13 cellular contexts compared by ENCODE assay signal in the genomic region with DNA sequence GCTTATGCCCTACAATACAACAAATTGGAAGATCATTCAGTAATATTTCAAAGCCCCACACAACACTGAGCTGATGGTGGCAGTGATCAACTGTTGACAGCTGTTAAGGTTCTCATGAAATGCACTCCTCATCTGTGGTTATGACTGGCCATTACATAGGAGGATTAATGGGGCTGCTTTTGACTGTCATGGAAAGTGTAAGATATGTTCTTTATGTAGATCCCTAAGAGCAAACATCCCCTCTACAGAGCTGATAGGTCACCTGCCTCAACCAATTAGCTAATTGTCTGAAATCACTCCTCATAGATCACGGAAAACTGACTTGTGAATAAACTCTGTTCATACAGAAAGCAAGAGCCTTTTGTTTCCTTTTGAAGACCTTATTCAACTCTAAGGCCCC.
DNase-seq lines count a peak whose midpoint lies in the region; ATAC-seq, FAIRE-seq and TF ChIP-seq lines count a peak whose summit lies in the region.
"Had no signal": no experiment of that assay in that cellular context is flagged by ENCODE, and none has a peak within 500 bp of the region (broad histone marks: within the 10 kb centered on the region; RNA-seq: fewer than 3 reads in every experiment).

No MANE protein-coding gene starts in this region.

- H2BK5ac ChIP-seq in neuronal stem cell (ENCODE audit: low read length) = no peak overlapping the region

- H3K18ac ChIP-seq in neuronal stem cell (ENCODE audit: low read length) = no peak overlapping the region

- H3K9me3 ChIP-seq in neuronal stem cell (replicated peaks in 1 of 2; ENCODE audit: control insufficient read depth in 2 of 2, insufficient read depth in 1 of 2, low read depth in 1 of 2, low read length in 2 of 2) (peaks cover 0 to 9% of the 10 kb centered on the region in 2 donors), psoas muscle (no peaks in the 10 kb centered on the region), small intestine (ENCODE audit: control insufficient read depth, low read depth) (no peaks in the 10 kb centered on the region)
- H3K9me3 ChIP-seq: right lobe of liver had no signal

- H3K4me3 Mint-ChIP-seq in activated CD8-positive, alpha-beta T cell treated with anti-CD3 and anti-CD28 coated beads for 36 hours = no peak overlapping the region
- H3K4me3 Mint-ChIP-seq: type B pancreatic cell had no signal

- peak overlapping the region; percentile 54 for H3K27ac Mint-ChIP-seq in activated CD8-positive, alpha-beta T cell treated with anti-CD3 and anti-CD28 coated beads for 36 hours
- H3K27ac Mint-ChIP-seq: type B pancreatic cell had no signal

- H3K4ac ChIP-seq in neuronal stem cell (ENCODE audit: low read length) = no peak overlapping the region

- no peaks in the 10 kb centered on the region for H3K9me3 Mint-ChIP-seq in activated CD8-positive, alpha-beta T cell treated with anti-CD3 and anti-CD28 coated beads for 36 hours
- H3K9me3 Mint-ChIP-seq: type B pancreatic cell had no signal

- no peak overlapping the region for H2BK15ac ChIP-seq in neuronal stem cell (ENCODE audit: low read length)

- no peak overlapping the region for H3K27ac ChIP-seq in neuronal stem cell (replicated peaks; ENCODE audit: low read length)
- no peak overlapping the region for H3K27ac ChIP-seq in psoas muscle
- no peak overlapping the region for H3K27ac ChIP-seq in small intestine (ENCODE audit: low read depth in 1 of 2, low read length in 1 of 2)
- H3K27ac ChIP-seq: right lobe of liver had no signal

- H3K27me3 Mint-ChIP-seq in activated CD8-positive, alpha-beta T cell treated with anti-CD3 and anti-CD28 coated beads for 36 hours = peaks cover 8% of the 10 kb centered on the region
- H3K27me3 Mint-ChIP-seq: type B pancreatic cell had no signal

- no peak overlapping the region for H2BK120ac ChIP-seq in neuronal stem cell (ENCODE audit: low read depth, low read length)

- H4K91ac ChIP-seq in neuronal stem cell (ENCODE audit: low read depth, low read length, poor library complexity) = no peak overlapping the region

- H2AK5ac ChIP-seq in neuronal stem cell (ENCODE audit: low read depth, low read length) = no peak overlapping the region

- WGBS in neuronal stem cell (ENCODE audit: extremely low coverage in 2 of 2, insufficient read length in 2 of 2, insufficient replicate concordance in 1 of 2), 2 donors = no CpG with 5 or more reads among the region's 1 CpG
- 87 to 90% (median 87%) methylated on average over 1 of the region's 1 CpG for WGBS in psoas muscle, 3 donors
- 71 to 92% (median 78%) methylated on average over 1 of the region's 1 CpG for WGBS in small intestine, 3 donors

- H3K4me3 ChIP-seq in neuronal stem cell (ENCODE audit: low read length in 2 of 2) (no peak overlapping the region), psoas muscle (no peak overlapping the region), small intestine (ENCODE audit: low read depth in 1 of 2, low read length in 2 of 2) (no peak overlapping the region)
- H3K4me3 ChIP-seq: right lobe of liver had no signal

- no peaks in the 10 kb centered on the region for H3K36me3 Mint-ChIP-seq in activated CD8-positive, alpha-beta T cell treated with anti-CD3 and anti-CD28 coated beads for 36 hours (ENCODE audit: low read depth)

- H3K14ac ChIP-seq in neuronal stem cell (ENCODE audit: low read length) = no peak overlapping the region

- peaks cover 18% of the 10 kb centered on the region for H3K4me1 Mint-ChIP-seq in activated CD8-positive, alpha-beta T cell treated with anti-CD3 and anti-CD28 coated beads for 36 hours (ENCODE audit: low read depth)

- TF ChIP-seq POLR2A in GM12892 (IDR thresholded peaks at IDR 0.05; ENCODE audit: low read depth, low read length) = no peak

- peak; percentile 40 for FAIRE-seq in GM12892 (lab: Jason Lieb, UNC)
- no peak for FAIRE-seq in small intestine (lab: Jason Lieb, UNC)

- no peak overlapping the region for H2AFZ ChIP-seq in neuronal stem cell (ENCODE audit: low read length)

- H3K23ac ChIP-seq in neuronal stem cell (ENCODE audit: low read depth, low read length, poor library complexity) = no peak overlapping the region

- H3K79me1 ChIP-seq in neuronal stem cell (ENCODE audit: low read depth, low read length) = no peaks in the 10 kb centered on the region

- no peak overlapping the region for H2BK12ac ChIP-seq in neuronal stem cell (ENCODE audit: low read length)

- TF ChIP-seq CTCF in activated CD8-positive, alpha-beta T cell treated with anti-CD3 and anti-CD28 coated beads for 36 hours (IDR thresholded peaks at IDR 0.05) = no peak
- TF ChIP-seq CTCF in psoas muscle (IDR thresholded peaks at IDR 0.05) = no peak

- H3K36me3 ChIP-seq in neuronal stem cell (replicated peaks in 1 of 2; ENCODE audit: control insufficient read depth in 2 of 2, insufficient read depth in 2 of 2, low read length in 2 of 2) = no peaks in the 10 kb centered on the region
- no peaks in the 10 kb centered on the region for H3K36me3 ChIP-seq in psoas muscle (ENCODE audit: insufficient read depth in 1 of 2, low read depth in 1 of 2)
- no peaks in the 10 kb centered on the region for H3K36me3 ChIP-seq in small intestine (ENCODE audit: control insufficient read depth in 2 of 2, insufficient read depth in 2 of 2, low read length in 2 of 2)
- H3K36me3 ChIP-seq: right lobe of liver had no signal

- DNase-seq in GM12892 (ENCODE audit: insufficient read length) (no peak), NCI-H146 (lab: John Stamatoyannopoulos, UW) (peak; percentile 97), neuronal stem cell (ENCODE audit: low spot score) (no peak), psoas muscle (no peak), EL (no peak), small intestine (no peak)
- DNase-seq in activated CD8-positive, alpha-beta T cell treated with anti-CD3 and anti-CD28 coated beads for 36 hours = no peak
- DNase-seq: activated gamma-delta T cell treated with Interleukin-2 at 50 U/mL for 16 hours, NCI-H2171, right lobe of liver had no signal

- no peak overlapping the region for H3K9ac ChIP-seq in neuronal stem cell (ENCODE audit: low read depth, low read length, poor library complexity)

- H4K8ac ChIP-seq in neuronal stem cell (ENCODE audit: low read depth, low read length) = no peak overlapping the region

- POLR2A ChIA-PET in activated CD8-positive, alpha-beta T cell treated with anti-CD3 and anti-CD28 coated beads for 36 hours (lab: Charles Lee) = no interaction called here

- peak; percentile 74 for ATAC-seq in activated CD8-positive, alpha-beta T cell treated with anti-CD3 and anti-CD28 coated beads for 36 hours
- no peak for ATAC-seq in psoas muscle
- ATAC-seq in GM19467 (IDR thresholded peaks at IDR 0.05; ENCODE audit: unreplicated experiment) = no peak
- ATAC-seq: HCT116, right lobe of liver had no signal

- peak overlapping the region; percentile 4 for H3K4me2 ChIP-seq in neuronal stem cell (ENCODE audit: insufficient read depth, low read length, poor library complexity, severe bottlenecking)

- CTCF ChIA-PET in activated CD8-positive, alpha-beta T cell treated with anti-CD3 and anti-CD28 coated beads for 36 hours (lab: Charles Lee) = interaction anchor here (1.5 kb wide), 2 partner anchors 12 to 14 kb away, joined by 3 to 6 read pairs; no protein-coding TSS in a partner anchor

- H3K4me1 ChIP-seq in neuronal stem cell (ENCODE audit: control insufficient read depth in 2 of 2, insufficient read depth in 1 of 2, low read depth in 1 of 2, low read length in 2 of 2) (peaks cover 0 to 3% of the 10 kb centered on the region in 2 donors), psoas muscle (no peaks in the 10 kb centered on the region), small intestine (ENCODE audit: control insufficient read depth in 2 of 2, insufficient read depth in 1 of 2, low read depth in 1 of 2, low read length in 1 of 2) (peaks cover 2 to 7% of the 10 kb centered on the region in 2 donors)
- H3K4me1 ChIP-seq: right lobe of liver had no signal

- no peaks in the 10 kb centered on the region for H3K27me3 ChIP-seq in neuronal stem cell (ENCODE audit: control insufficient read depth in 3 of 3, insufficient read depth in 3 of 3, low read depth in 1 of 3, low read length in 3 of 3)
- no peaks in the 10 kb centered on the region for H3K27me3 ChIP-seq in psoas muscle (ENCODE audit: insufficient read depth in 3 of 3, low read length in 2 of 3)
- no peaks in the 10 kb centered on the region for H3K27me3 ChIP-seq in small intestine (ENCODE audit: control insufficient read depth in 2 of 2, insufficient read depth in 2 of 2, low read length in 2 of 2)
- H3K27me3 ChIP-seq: right lobe of liver had no signal

- intact Hi-C loops in activated CD8-positive, alpha-beta T cell treated with anti-CD3 and anti-CD28 coated beads for 36 hours (cut with micrococcal nuclease) = no loop called here
- intact Hi-C loops in psoas muscle (cut with DNase I) = no loop called here
